Comparison of ENCODE assay signal across 1 cellular context in genomic region chr11:100667449-100667848, GRCh38.
TF ChIP-seq lines count a peak whose summit lies in the region.

No MANE protein-coding gene starts in this region.

TF ChIP-seq in SK-N-SH, 30 proteins besides CTCF, POLR2A, EP300 and RAD21 (continued from another document):
- TF ChIP-seq, protein P1, sequence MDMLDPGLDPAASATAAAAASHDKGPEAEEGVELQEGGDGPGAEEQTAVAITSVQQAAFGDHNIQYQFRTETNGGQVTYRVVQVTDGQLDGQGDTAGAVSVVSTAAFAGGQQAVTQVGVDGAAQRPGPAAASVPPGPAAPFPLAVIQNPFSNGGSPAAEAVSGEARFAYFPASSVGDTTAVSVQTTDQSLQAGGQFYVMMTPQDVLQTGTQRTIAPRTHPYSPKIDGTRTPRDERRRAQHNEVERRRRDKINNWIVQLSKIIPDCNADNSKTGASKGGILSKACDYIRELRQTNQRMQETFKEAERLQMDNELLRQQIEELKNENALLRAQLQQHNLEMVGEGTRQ (IDR thresholded peaks at IDR 0.05; ENCODE audit: borderline replicate concordance, low read depth, low read length): no peak
- TF ChIP-seq SMC3 (IDR thresholded peaks at IDR 0.05; ENCODE audit: low read depth, low read length): no peak
- no peak for TF ChIP-seq JUND (IDR thresholded peaks at IDR 0.05)
- no peak for TF ChIP-seq IRF3 (IDR thresholded peaks at IDR 0.05; ENCODE audit: low read depth, low read length)
- TF ChIP-seq TCF12 (IDR thresholded peaks at IDR 0.05): no peak
- no peak for TF ChIP-seq POLR2AphosphoS5 (IDR thresholded peaks at IDR 0.05; ENCODE audit: low read depth, low read length)
- no peak for TF ChIP-seq MEF2A (IDR thresholded peaks at IDR 0.05; ENCODE audit: borderline replicate concordance, low read depth)
- TF ChIP-seq, protein P2, sequence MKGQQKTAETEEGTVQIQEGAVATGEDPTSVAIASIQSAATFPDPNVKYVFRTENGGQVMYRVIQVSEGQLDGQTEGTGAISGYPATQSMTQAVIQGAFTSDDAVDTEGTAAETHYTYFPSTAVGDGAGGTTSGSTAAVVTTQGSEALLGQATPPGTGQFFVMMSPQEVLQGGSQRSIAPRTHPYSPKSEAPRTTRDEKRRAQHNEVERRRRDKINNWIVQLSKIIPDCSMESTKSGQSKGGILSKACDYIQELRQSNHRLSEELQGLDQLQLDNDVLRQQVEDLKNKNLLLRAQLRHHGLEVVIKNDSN (IDR thresholded peaks at IDR 0.05; ENCODE audit: borderline replicate concordance, low read depth): no peak
- TF ChIP-seq GATA2 (CRISPR knock-in tag; IDR thresholded peaks at IDR 0.05): no peak
- no peak for TF ChIP-seq GABPA (IDR thresholded peaks at IDR 0.05; ENCODE audit: low read depth)
- no peak for TF ChIP-seq EZH2phosphoT487 (IDR thresholded peaks at IDR 0.05; ENCODE audit: borderline replicate concordance, low read depth)
- TF ChIP-seq TAF1 (IDR thresholded peaks at IDR 0.05; ENCODE audit: borderline replicate concordance, low read depth, low read length): no peak
- no peak for TF ChIP-seq FOSL2 (IDR thresholded peaks at IDR 0.05; ENCODE audit: borderline replicate concordance, low read depth)
